Comparison of ENCODE assay signal across 14 cellular contexts in genomic region chr6:41639556-41640371, GRCh38. TPM values are rescaled to one million over a fixed set of nuclear protein-coding genes. Genes with fewer than 3 reads are reported as not detected.
DNase-seq lines count a peak whose midpoint lies in the region; ATAC-seq and TF ChIP-seq lines count a peak whose summit lies in the region.
"Had no signal": no experiment of that assay in that cellular context is flagged by ENCODE, and none has a peak within 500 bp of the region (broad histone marks: within the 10 kb centered on the region; RNA-seq: fewer than 3 reads in every experiment).

No MANE protein-coding gene starts in this region.

- peaks cover 6% of the 10 kb centered on the region for H3K4me1 Mint-ChIP-seq in activated T-cell treated with anti-CD3 and anti-CD28 coated beads, Interleukin-2, amount 50 U/mL, for 72 hours (ENCODE audit: low read depth)
- H3K4me1 Mint-ChIP-seq in chondrocyte (ENCODE audit: low read depth) = peaks cover 82% of the 10 kb centered on the region

- H3K27ac ChIP-seq in mesodermal cell (ENCODE audit: low read depth, low read length, severe bottlenecking) (peak overlapping the region; percentile 69), subcutaneous abdominal adipose tissue (ENCODE audit: low read depth, low read length) (peak overlapping the region; percentile 45)
- H3K27ac ChIP-seq: A549, GM23248 had no signal

- no peak for ATAC-seq in activated T-cell treated with anti-CD3 and anti-CD28 coated beads, Interleukin-2, amount 50 U/mL, for 72 hours (replicated peaks in 1 of 2)
- ATAC-seq in left colon (no peak), GM19452 (IDR thresholded peaks at IDR 0.05; ENCODE audit: unreplicated experiment) (no peak)
- ATAC-seq: A549 had no signal

- no peak for TF ChIP-seq CTCF in chondrocyte (IDR thresholded peaks at IDR 0.05)

- H3K4me3 ChIP-seq in mesodermal cell (ENCODE audit: extremely low read depth, insufficient read depth, low read length, poor library complexity, severe bottlenecking) (peak overlapping the region; percentile 90), subcutaneous abdominal adipose tissue (ENCODE audit: low read depth in 1 of 5, low read length in 5 of 5) (peak overlapping the region; percentile 31 to 66 (median 64))
- H3K4me3 ChIP-seq: A549, GM23248 had no signal

- H3K9me3 ChIP-seq in mesodermal cell (ENCODE audit: control insufficient read depth, low read length) (no peaks in the 10 kb centered on the region), subcutaneous abdominal adipose tissue (ENCODE audit: control insufficient read depth in 5 of 5, low read length in 5 of 5) (no peaks in the 10 kb centered on the region)
- H3K9me3 ChIP-seq: A549 had no signal

- no peak overlapping the region for H3K9ac ChIP-seq in subcutaneous abdominal adipose tissue (ENCODE audit: low read length in 5 of 5)
- H3K9ac ChIP-seq: GM23248 had no signal

- H3K27me3 Mint-ChIP-seq in activated T-cell treated with anti-CD3 and anti-CD28 coated beads, Interleukin-2, amount 50 U/mL, for 72 hours (ENCODE audit: low read depth) = peaks cover 62% of the 10 kb centered on the region
- H3K27me3 Mint-ChIP-seq in chondrocyte (ENCODE audit: low read depth) = no peaks in the 10 kb centered on the region

- no peaks in the 10 kb centered on the region for H3K36me3 Mint-ChIP-seq in activated T-cell treated with anti-CD3 and anti-CD28 coated beads, Interleukin-2, amount 50 U/mL, for 72 hours (ENCODE audit: insufficient read depth in 2 of 2)
- H3K36me3 Mint-ChIP-seq in chondrocyte (ENCODE audit: low read depth) = peaks cover 3% of the 10 kb centered on the region

- peak overlapping the region; percentile 10 to 50 for H3K4me3 Mint-ChIP-seq in activated T-cell treated with anti-CD3 and anti-CD28 coated beads, Interleukin-2, amount 50 U/mL, for 72 hours
- peak overlapping the region; percentile 87 for H3K4me3 Mint-ChIP-seq in chondrocyte (ENCODE audit: unreplicated experiment)

- DNase-seq in activated T-cell treated with anti-CD3 and anti-CD28 coated beads, Interleukin-2, amount 50 U/mL, for 72 hours = no peak
- DNase-seq in activated T-cell treated with anti-CD3 and anti-CD28 coated beads, Interleukin-2, amount 50 U/mL, for 48 hours = no peak
- peak; percentile 75 for DNase-seq in chondrocyte (ENCODE audit: low spot score)
- DNase-seq in left colon = no peak
- DNase-seq in NCI-H146 (lab: John Stamatoyannopoulos, UW) = no peak
- DNase-seq: activated CD8-positive, alpha-beta memory T cell treated with anti-CD3 and anti-CD28 coated beads, Interleukin-2, amount 50 U/mL, for 48 hours; GDM1; GM23248; NCI-H526 treated with DMSO at 0.1 percent for 48 hours; T-helper 9 cell had no signal

- H3K9me3 Mint-ChIP-seq in activated T-cell treated with anti-CD3 and anti-CD28 coated beads, Interleukin-2, amount 50 U/mL, for 72 hours = no peaks in the 10 kb centered on the region
- no peaks in the 10 kb centered on the region for H3K9me3 Mint-ChIP-seq in chondrocyte (ENCODE audit: low read depth)

- H3K4me1 ChIP-seq in mesodermal cell (ENCODE audit: control insufficient read depth, insufficient read depth, low read length, poor library complexity, severe bottlenecking) (peaks cover 66% of the 10 kb centered on the region), subcutaneous abdominal adipose tissue (ENCODE audit: control insufficient read depth in 5 of 5, insufficient read depth in 5 of 5, low read length in 5 of 5) (peaks cover 5 to 90% (median 72%) of the 10 kb centered on the region in 5 donors)

- 6 to 13% methylated on average over 9 to 12 of the region's 16 CpGs for WGBS in mesodermal cell (ENCODE audit: insufficient coverage in 2 of 2), 2 experiments

- no peak overlapping the region for H3K27ac Mint-ChIP-seq in activated T-cell treated with anti-CD3 and anti-CD28 coated beads, Interleukin-2, amount 50 U/mL, for 72 hours
- peak overlapping the region; percentile 83 for H3K27ac Mint-ChIP-seq in chondrocyte (ENCODE audit: unreplicated experiment)

- peaks cover 0 to 23% (median 11%) of the 10 kb centered on the region in 5 donors for H3K27me3 ChIP-seq in subcutaneous abdominal adipose tissue (ENCODE audit: control insufficient read depth in 5 of 5, insufficient read depth in 4 of 5, low read length in 5 of 5)

- H3K36me3 ChIP-seq in mesodermal cell (ENCODE audit: control insufficient read depth, insufficient read depth, low read length) (peaks cover 52% of the 10 kb centered on the region), subcutaneous abdominal adipose tissue (ENCODE audit: control insufficient read depth in 5 of 5, insufficient read depth in 5 of 5, low read length in 5 of 5) (no peaks in the 10 kb centered on the region)

- intact Hi-C loops in left colon (cut with DNase I, micrococcal nuclease) = no loop called here

RNA-seq across cellular contexts. Expression of gene MDFI, which starts 1.5 kb away (rescaled TPM):
- total RNA-seq in activated T-cell treated with anti-CD3 and anti-CD28 coated beads, Interleukin-2, amount 50 U/mL, for 72 hours = not detected
- 31.8 to 62.6 TPM (median 33.7 TPM) in 3 replicates for total RNA-seq in chondrocyte
- 178 TPM for polyA plus RNA-seq in mesodermal cell (2013, experiment 1 of 2)
- 145 TPM for polyA plus RNA-seq in mesodermal cell (2013, experiment 2 of 2)
- total RNA-seq in left colon = 1 to 10 TPM; 1.1 to 1.6 TPM
- total RNA-seq: GM23248 had no signal
- polyA plus RNA-seq: GM23248 had no signal

Comparison
In these comparisons a context has a peak if more than half of its experiments do, and no peak if none do; other contexts are left out.
1. RNA of gene MDFI, which starts 1.5 kb away (total RNA-seq): 31.8 to 62.6 TPM in chondrocyte; 1.1 to 1.6 TPM in left colon and not detected in activated T-cell treated with anti-CD3 and anti-CD28 coated beads, Interleukin-2, amount 50 U/mL, for 72 hours; every median in the first group is over 10 times any median in the second.